In genomic region chr2:218216674-218217365, GRCh38 we compare ENCODE assay signal across 8 cellular contexts. TPM values are rescaled to one million over a fixed set of nuclear protein-coding genes. Genes with fewer than 3 reads are reported as not detected.
DNase-seq lines count a peak whose midpoint lies in the region; ATAC-seq and TF ChIP-seq lines count a peak whose summit lies in the region.

Gene ARPC2 (plus strand): TSS chr2:218217189. CDS start chr2:218217471, 282 bp downstream.

- no peaks in the 10 kb centered on the region; the same call in 1 of the 2 replicates for H3K27me3 ChIP-seq in BJ (ENCODE audit: control insufficient read depth, insufficient read depth, low read length)
- no peaks in the 10 kb centered on the region for H3K27me3 ChIP-seq in layer of hippocampus (ENCODE audit: control insufficient read depth, insufficient read depth, low read length)

- H3K4me3 ChIP-seq in BJ (ENCODE audit: low read depth, low read length) (peak within 1 kb of the TSS; percentile 98), coronary artery (peak within 1 kb of the TSS; percentile 94)

- H3K27ac ChIP-seq in coronary artery (peak within 1 kb of the TSS; percentile 95), layer of hippocampus (ENCODE audit: low read depth, low read length) (peak within 1 kb of the TSS; percentile 83)

- peaks cover 47% of the 10 kb centered on the region for H3K36me3 Mint-ChIP-seq in activated CD4-positive, alpha-beta T cell treated with anti-CD3 and anti-CD28 coated beads, Interleukin-2, amount 10 ng/mL, durations not matched to agents 7 days and 5 days (ENCODE audit: low read depth)

- peaks cover 2% of the 10 kb centered on the region for H3K27me3 Mint-ChIP-seq in activated CD4-positive, alpha-beta T cell treated with anti-CD3 and anti-CD28 coated beads, Interleukin-2, amount 10 ng/mL, durations not matched to agents 7 days and 5 days

- peak within 1 kb of the TSS; percentile 94 for H3K27ac Mint-ChIP-seq in activated CD4-positive, alpha-beta T cell treated with anti-CD3 and anti-CD28 coated beads, Interleukin-2, amount 10 ng/mL, durations not matched to agents 7 days and 5 days

- H3K9me3 Mint-ChIP-seq in activated CD4-positive, alpha-beta T cell treated with anti-CD3 and anti-CD28 coated beads, Interleukin-2, amount 10 ng/mL, durations not matched to agents 7 days and 5 days = no peaks in the 10 kb centered on the region

- H3K36me3 ChIP-seq in BJ (ENCODE audit: control insufficient read depth, insufficient read depth, low read length) = no peaks in the 10 kb centered on the region

- peaks cover 45% of the 10 kb centered on the region for H3K4me1 Mint-ChIP-seq in activated CD4-positive, alpha-beta T cell treated with anti-CD3 and anti-CD28 coated beads, Interleukin-2, amount 10 ng/mL, durations not matched to agents 7 days and 5 days

- CTCF ChIA-PET in BJ (lab: Yijun Ruan, JAX) = interaction anchor here (0.6 to 0.7 kb wide), 2 partner anchors 12 to 55 kb away, joined by 3 read pairs; no protein-coding TSS in a partner anchor
- CTCF ChIA-PET in activated CD4-positive, alpha-beta T cell treated with anti-CD3 and anti-CD28 coated beads, Interleukin-2, amount 10 ng/mL, durations not matched to agents 7 days and 5 days (lab: Charles Lee) = interaction anchor here (1.0 to 1.7 kb wide), 2 partner anchors 15 to 40 kb away, joined by 3 read pairs; no protein-coding TSS in a partner anchor

- ATAC-seq in GM19324 (IDR thresholded peaks at IDR 0.05; ENCODE audit: low FRiP score, unreplicated experiment) = peak; percentile 75
- peak; percentile 72 for ATAC-seq in HG03460 (IDR thresholded peaks at IDR 0.05; ENCODE audit: unreplicated experiment)

- DNase-seq in BJ (ENCODE audit: low read depth) (peak; percentile 66), NCI-H69 (lab: John Stamatoyannopoulos, UW) (peak; percentile 94), coronary artery (ENCODE audit: low spot score) (peak; percentile 95)
- peak; percentile 95 for DNase-seq in activated CD4-positive, alpha-beta T cell treated with anti-CD3 and anti-CD28 coated beads, Interleukin-2, amount 10 ng/mL, durations not matched to agents 7 days and 5 days
- peak; percentile 85 to 92 (median 89) for DNase-seq in stimulated activated CD4-positive, alpha-beta T cell treated with anti-CD3 and anti-CD28 coated beads, Interleukin-1b, Interleukin-23, amount 100 ng/mL, for 24 hours (ENCODE audit: low read depth in 4 of 4, low spot score in 1 of 4)

- TF ChIP-seq CTCF in BJ (IDR thresholded peaks at IDR 0.05; ENCODE audit: insufficient read depth, low read depth, low read length) (no peak), coronary artery (IDR thresholded peaks at IDR 0.05) (no peak)

- POLR2A ChIA-PET in BJ (lab: Charles Lee) = interaction anchor here (0.6 kb wide), 1 partner anchor 1473 kb away, joined by 3 read pairs; no protein-coding TSS in a partner anchor
- POLR2A ChIA-PET in activated CD4-positive, alpha-beta T cell treated with anti-CD3 and anti-CD28 coated beads, Interleukin-2, amount 10 ng/mL, durations not matched to agents 7 days and 5 days (lab: Charles Lee) = interaction anchor here (0.8 to 1.0 kb wide), 2 partner anchors 13 to 14 kb away, joined by 3 to 5 read pairs; no protein-coding TSS in a partner anchor

- H3K4me3 Mint-ChIP-seq in activated CD4-positive, alpha-beta T cell treated with anti-CD3 and anti-CD28 coated beads, Interleukin-2, amount 10 ng/mL, durations not matched to agents 7 days and 5 days = peak within 1 kb of the TSS; percentile 100

RNA-seq across cellular contexts. Expression of gene ARPC2, which starts in this region (rescaled TPM):
- 699 and 831 TPM in 2 replicates for polyA plus RNA-seq in BJ (2011; rRNA removed)
- 271 and 382 TPM in 2 replicates for polyA minus RNA-seq in BJ (2011; rRNA and poly(A)+ RNA removed)
- total RNA-seq in activated CD4-positive, alpha-beta T cell treated with anti-CD3 and anti-CD28 coated beads, Interleukin-2, amount 10 ng/mL, durations not matched to agents 7 days and 5 days = 100 to 1,000 TPM; 708 to 729 TPM

Comparison
In these comparisons a context has a peak if more than half of its experiments do, and no peak if none do; other contexts are left out.
1. Peak in every context shown above with its lines: DNase-seq, ATAC-seq, H3K4me3 ChIP-seq and H3K27ac ChIP-seq.